In the genomic region with DNA sequence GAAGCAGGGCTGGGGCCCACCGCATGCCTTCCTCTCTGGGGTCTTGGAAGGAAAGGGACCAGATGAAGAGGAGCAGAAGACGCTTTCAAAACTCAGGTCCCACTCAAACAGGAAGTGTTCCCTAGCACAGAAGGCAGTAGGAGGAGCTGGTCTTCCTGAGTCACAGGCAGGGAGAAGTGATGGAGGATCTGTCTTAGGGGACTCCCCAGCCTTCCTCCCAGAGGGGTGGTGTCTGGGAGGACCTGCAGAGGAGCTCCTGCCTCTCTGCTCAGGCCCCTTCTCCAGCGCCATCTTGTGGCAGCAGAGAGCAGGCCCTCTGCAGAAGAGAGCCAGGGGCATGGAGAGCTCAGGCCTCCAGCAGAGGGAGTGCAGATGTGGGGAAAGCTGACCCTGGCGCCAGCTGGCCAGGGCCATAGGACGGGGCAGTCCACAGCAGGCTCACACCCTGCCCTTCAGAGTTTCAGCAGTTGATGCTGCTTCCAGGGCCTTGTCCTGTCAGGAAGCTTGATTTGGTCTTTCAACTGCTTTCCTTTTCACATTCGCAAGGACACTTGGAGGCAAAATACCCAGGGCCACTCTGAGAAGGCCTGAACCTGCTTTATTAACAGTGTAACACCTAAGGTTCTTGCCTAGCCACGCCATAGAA, we compare ENCODE assay signal across 8 cellular contexts.
DNase-seq lines count a peak whose midpoint lies in the region; ATAC-seq lines count a peak whose summit lies in the region.

No MANE protein-coding gene starts in this region.

- H3K4me3 ChIP-seq in mesendoderm (ENCODE audit: low read length): no peak overlapping the region

- no peaks in the 10 kb centered on the region for H3K79me2 ChIP-seq in mesendoderm (ENCODE audit: control insufficient read depth, insufficient read depth, low read length)

- no peak overlapping the region for H2BK15ac ChIP-seq in mesendoderm (replicated peaks; ENCODE audit: low read depth)

- no peak overlapping the region for H3K18ac ChIP-seq in mesendoderm (ENCODE audit: low read length)

- no peak overlapping the region for H3K23ac ChIP-seq in mesendoderm (ENCODE audit: low read length)

- H3K79me1 ChIP-seq in mesendoderm (ENCODE audit: low read length): no peaks in the 10 kb centered on the region

- peaks cover 6% of the 10 kb centered on the region for H3K4me1 ChIP-seq in mesendoderm (ENCODE audit: control insufficient read depth, low read depth, low read length)

- no CpG with 5 or more reads among the region's 7 CpGs for WGBS in mesendoderm (ENCODE audit: extremely low coverage, insufficient coverage, low lambda C conversion rate)

- H3K27me3 ChIP-seq in mesendoderm (ENCODE audit: insufficient read depth, low read length, poor library complexity): no peaks in the 10 kb centered on the region

- no peaks in the 10 kb centered on the region for H3K36me3 ChIP-seq in mesendoderm (ENCODE audit: control insufficient read depth, insufficient read depth, low read length)

- no peak overlapping the region for H3K4ac ChIP-seq in mesendoderm (ENCODE audit: low read depth, low read length)

- no peak overlapping the region for H4K5ac ChIP-seq in mesendoderm (ENCODE audit: low read length)

- H2AK5ac ChIP-seq in mesendoderm (ENCODE audit: low read length): no peak overlapping the region

- no peak overlapping the region for H4K8ac ChIP-seq in mesendoderm (ENCODE audit: low read depth, low read length)

- H2BK5ac ChIP-seq in mesendoderm (ENCODE audit: low read length): peak overlapping the region; percentile 69

- no peak overlapping the region for H2BK120ac ChIP-seq in mesendoderm (ENCODE audit: low read depth, low read length)

- peak overlapping the region; percentile 46 for H3K27ac ChIP-seq in mesendoderm (ENCODE audit: low read depth, low read length)

- peak overlapping the region; percentile 45 for H3K9ac ChIP-seq in mesendoderm (ENCODE audit: low read length)

- no peak overlapping the region for H3K4me2 ChIP-seq in mesendoderm (ENCODE audit: low read length)

- peak in 13 of 14 donors; percentile 23 to 82 (median 72) for DNase-seq in C1 segment of cervical spinal cord (lab: John Stamatoyannopoulos, UW)
- DNase-seq in NCI-H510A (lab: John Stamatoyannopoulos, UW): peak; percentile 45
- DNase-seq in activated CD4-positive, alpha-beta T cell treated with anti-CD3 and anti-CD28 coated beads, Interleukin-2, amount 50 U/mL, for 24 hours (ENCODE audit: low read depth in 1 of 2, low spot score in 1 of 2): peak; percentile 51 to 66
- peak; percentile 90 for DNase-seq in ecto neural progenitor cell (ENCODE audit: low spot score)
- DNase-seq in mesendoderm: peak; percentile 98
- DNase-seq in stimulated activated CD8-positive, alpha-beta memory T cell treated with anti-CD3 and anti-CD28 coated beads, Interleukin-15, amount 100 ng/mL, for 4 hours (ENCODE audit: low read depth in 2 of 2): peak; percentile 62 to 69

- peak; percentile 95 for ATAC-seq in GM19023 (IDR thresholded peaks at IDR 0.05; ENCODE audit: unreplicated experiment)
- ATAC-seq in HG03135 (IDR thresholded peaks at IDR 0.05; ENCODE audit: unreplicated experiment): peak; percentile 96

- H3K56ac ChIP-seq in mesendoderm (ENCODE audit: low read length): peak overlapping the region; percentile 75

Comparison
In these comparisons a context has a peak if more than half of its experiments do, and no peak if none do; other contexts are left out.
1. DNase-seq: peak in every context shown above with its lines; median percentile 98 in mesendoderm; 90 in ecto neural progenitor cell; 72 in C1 segment of cervical spinal cord; 66 in stimulated activated CD8-positive, alpha-beta memory T cell treated with anti-CD3 and anti-CD28 coated beads, Interleukin-15, amount 100 ng/mL, for 4 hours; 58 in activated CD4-positive, alpha-beta T cell treated with anti-CD3 and anti-CD28 coated beads, Interleukin-2, amount 50 U/mL, for 24 hours; 45 in NCI-H510A.